Comparison of ENCODE assay signal across 8 cellular contexts in the genomic region with DNA sequence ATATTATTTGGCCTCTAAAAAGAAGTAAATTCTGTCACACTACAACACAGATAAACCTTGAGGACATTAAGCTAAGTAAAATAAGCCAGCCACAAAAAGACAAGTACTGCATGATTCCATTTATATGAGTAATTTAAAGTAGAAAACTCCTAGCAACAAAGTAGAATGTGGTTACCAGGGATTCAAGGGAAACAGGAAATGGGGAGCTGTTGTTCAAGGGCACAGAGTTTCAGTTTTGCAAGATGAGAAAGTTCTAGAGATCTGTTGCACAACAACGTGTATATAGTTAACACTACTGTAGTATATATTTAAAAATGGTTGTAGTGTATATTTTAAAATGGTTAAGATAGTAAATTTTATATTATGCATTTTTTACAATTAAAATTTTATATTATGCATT. TPM values are rescaled to one million over a fixed set of nuclear protein-coding genes. Genes with fewer than 3 reads are reported as not detected.
DNase-seq lines count a peak whose midpoint lies in the region; ATAC-seq, FAIRE-seq and TF ChIP-seq lines count a peak whose summit lies in the region.

No MANE protein-coding gene starts in this region.

- H3K4me3 ChIP-seq in GM12865 (ENCODE audit: low read depth, low read length) (no peak overlapping the region), epithelial cell of esophagus (ENCODE audit: low read length) (no peak overlapping the region), gastrocnemius medialis (no peak overlapping the region)

- TF ChIP-seq CTCF in GM12865 (IDR thresholded peaks at IDR 0.05; ENCODE audit: insufficient read depth, low read depth, low read length, missing control alignments) (no peak), epithelial cell of esophagus (IDR thresholded peaks at IDR 0.05; ENCODE audit: insufficient read depth, low read depth, low read length, missing control alignments) (no peak), gastrocnemius medialis (IDR thresholded peaks at IDR 0.05 in 4 of 5, conservative IDR thresholded peaks at IDR 0.05 in 1 of 5) (no peak)

- H3K36me3 ChIP-seq in gastrocnemius medialis = peaks cover 6 to 91% of the 10 kb centered on the region in 2 donors

- H3K27me3 ChIP-seq in gastrocnemius medialis = no peaks in the 10 kb centered on the region

- peak overlapping the region in 2 of 4 donors; percentile 42 to 46 for H3K27ac ChIP-seq in gastrocnemius medialis

- peak; percentile 78 for FAIRE-seq in RCC 7860 (lab: Jason Lieb, UNC)

- in situ Hi-C loops in gastrocnemius medialis (cut with MboI; ENCODE audit: low sequenced_read_pairs in 4 of 4) = loop anchor here in 2 of 4 donors (25.0 kb wide), 2 partner anchors 572 to 597 kb away; a partner anchor contains a TSS

- ATAC-seq in gastrocnemius medialis (no peak), HG03135 (IDR thresholded peaks at IDR 0.05; ENCODE audit: unreplicated experiment) (no peak)

- intact Hi-C loops in gastrocnemius medialis (cut with DNase I; ENCODE audit: low total_unique reads) = no loop called here

- peaks cover 0 to 4% of the 10 kb centered on the region in 2 donors for H3K4me1 ChIP-seq in gastrocnemius medialis

- peak; percentile 52 for DNase-seq in GM12865 (ENCODE audit: low read depth)
- DNase-seq in RCC 7860 (ENCODE audit: low spot score) = peak; percentile 84
- DNase-seq in epithelial cell of esophagus (ENCODE audit: low read depth) = peak; percentile 96
- peak; percentile 31 for DNase-seq in pons (ENCODE audit: low spot score)
- DNase-seq in gastrocnemius medialis = no peak
- no peak for DNase-seq in NCI-H69 (lab: John Stamatoyannopoulos, UW)
- DNase-seq in GM19238 (ENCODE audit: insufficient read length, low spot score) = no peak

- no peak for TF ChIP-seq POLR2A in gastrocnemius medialis (IDR thresholded peaks at IDR 0.05)

- H3K9me3 ChIP-seq in gastrocnemius medialis = no peaks in the 10 kb centered on the region

RNA-seq across cellular contexts. Expression of a gene that starts 25.4 kb away (rescaled TPM):
- total RNA-seq in gastrocnemius medialis = 100 to 1,000 TPM in 3 of 4 donors, 10 to 100 TPM in 1; 95.2 to 112 (median 105) TPM

RNA-seq across cellular contexts. Expression of a gene that starts 34.9 kb away (rescaled TPM):
- total RNA-seq in gastrocnemius medialis = 10 to 100 TPM in 1 of 4 donors, 1 to 10 TPM in 3; 7.6 to 11.1 (median 8.4) TPM

Comparison
In these comparisons a context has a peak if more than half of its experiments do, and no peak if none do; other contexts are left out.
1. DNase-seq: peak in GM12865 (single experiment), RCC 7860 (single experiment), epithelial cell of esophagus (single experiment) and pons (single experiment); none in gastrocnemius medialis (0 of 2), NCI-H69 (single experiment) and GM19238 (single experiment).